Comparison of ENCODE assay signal across 1 cellular context in genomic region chr11:279040-279965, GRCh38.
TF ChIP-seq lines count a peak whose summit lies in the region.

No MANE protein-coding gene starts in this region.

TF ChIP-seq in WTC11, 78 proteins besides CTCF, POLR2A, EP300 and RAD21 (continued from another document):
- no peak for TF ChIP-seq ZNF425 (CRISPR knock-in tag; conservative IDR thresholded peaks at IDR 0.05)
- TF ChIP-seq ZNF416 (CRISPR knock-in tag; IDR thresholded peaks at IDR 0.05): no peak
- no peak for TF ChIP-seq RELA (CRISPR knock-in tag; IDR thresholded peaks at IDR 0.05; ENCODE audit: borderline replicate concordance)
- no peak for TF ChIP-seq CDX4 (CRISPR knock-in tag; IDR thresholded peaks at IDR 0.05; ENCODE audit: borderline replicate concordance)
- no peak for TF ChIP-seq ZBTB21 (CRISPR knock-in tag; IDR thresholded peaks at IDR 0.05; ENCODE audit: borderline replicate concordance)
- no peak for TF ChIP-seq NR3C1 (CRISPR knock-in tag; conservative IDR thresholded peaks at IDR 0.05; ENCODE audit: low read depth)
